10 cellular contexts compared by ENCODE assay signal in genomic region chr1:42340093-42340492, GRCh38. TPM values are rescaled to one million over a fixed set of nuclear protein-coding genes. Genes with fewer than 3 reads are reported as not detected.
DNase-seq lines count a peak whose midpoint lies in the region; FAIRE-seq and TF ChIP-seq lines count a peak whose summit lies in the region.
"Had no signal": no experiment of that assay in that cellular context is flagged by ENCODE, and none has a peak within 500 bp of the region (broad histone marks: within the 10 kb centered on the region; RNA-seq: fewer than 3 reads in every experiment).

No MANE protein-coding gene starts in this region.

- TF ChIP-seq EP300 in ovary (IDR thresholded peaks at IDR 0.05), result no peak

- 48% methylated on average over 2 of the region's 2 CpGs; no CpG with 5 or more reads in 1 of the 2 experiments for WGBS in endodermal cell (ENCODE audit: insufficient coverage in 1 of 2, insufficient read length in 1 of 2), 2 experiments
- WGBS in ovary, 3 donors, result 60 to 69% (median 66%) methylated on average over 2 of the region's 2 CpGs

- H3K27ac ChIP-seq in endodermal cell (ENCODE audit: low read depth, low read length) (peak overlapping the region; percentile 48), ovary (no peak overlapping the region)

- intact Hi-C loops in ovary (cut with DNase I), result no loop called here

- peak overlapping the region; percentile 11 for H3K4me3 Mint-ChIP-seq in endodermal cell

- TF ChIP-seq POLR2A in ovary (IDR thresholded peaks at IDR 0.05), result no peak

- peak overlapping the region; percentile 63 for H3K9ac ChIP-seq in endodermal cell (ENCODE audit: extremely low read depth, low read length, poor library complexity, severe bottlenecking)

- peak overlapping the region; percentile 38 for H3K27ac Mint-ChIP-seq in endodermal cell

- no peaks in the 10 kb centered on the region for H3K27me3 Mint-ChIP-seq in endodermal cell (ENCODE audit: insufficient read depth)

- H3K4me3 ChIP-seq in endodermal cell (ENCODE audit: low read length) (peak overlapping the region; percentile 58), ovary (no peak overlapping the region)

- H3K36me3 ChIP-seq in endodermal cell (ENCODE audit: control insufficient read depth, insufficient read depth, low read length) (no peaks in the 10 kb centered on the region), ovary (no peaks in the 10 kb centered on the region)

- peaks cover 47% of the 10 kb centered on the region for H3K4me1 Mint-ChIP-seq in endodermal cell

- no peak for FAIRE-seq in urothelium cell line (lab: Jason Lieb, UNC)
- FAIRE-seq: A204.1, endometrium had no signal

- no peaks in the 10 kb centered on the region for H3K36me3 Mint-ChIP-seq in endodermal cell (ENCODE audit: low read depth)

- no peak for TF ChIP-seq CTCF in endodermal cell (conservative IDR thresholded peaks at IDR 0.05)
- no peak for TF ChIP-seq CTCF in ovary (IDR thresholded peaks at IDR 0.05)

- H3K27me3 ChIP-seq in endodermal cell (ENCODE audit: control insufficient read depth, insufficient read depth, low read length, poor library complexity, severe bottlenecking), result no peaks in the 10 kb centered on the region
- H3K27me3 ChIP-seq in ovary, result no peaks in the 10 kb centered on the region

- H3K9me3 Mint-ChIP-seq in endodermal cell, result no peaks in the 10 kb centered on the region

- H3K9me3 ChIP-seq in endodermal cell (ENCODE audit: control insufficient read depth, low read length) (no peaks in the 10 kb centered on the region), ovary (no peaks in the 10 kb centered on the region)

- DNase-seq in DMS 273 (lab: John Stamatoyannopoulos, UW; ENCODE audit: unreplicated experiment) (peak; percentile 33), DMS 273 treated with DMSO at 0.1 percent for 48 hours (lab: John Stamatoyannopoulos, UW) (no peak), NCI-H510A treated with DMSO at 0.1 percent for 48 hours (lab: John Stamatoyannopoulos, UW) (peak; percentile 99), endodermal cell (no peak), urothelium cell line (ENCODE audit: low spot score) (peak; percentile 50), activated gamma-delta T cell treated with Interleukin-2 at 50 U/mL for 16 hours (no peak), COLO829 (ENCODE audit: low spot score) (no peak), ovary (no peak)

- peaks cover 6% of the 10 kb centered on the region for H3K4me1 ChIP-seq in endodermal cell (ENCODE audit: control insufficient read depth, insufficient read depth, low read length)
- no peaks in the 10 kb centered on the region for H3K4me1 ChIP-seq in ovary (ENCODE audit: insufficient read depth)

RNA-seq across cellular contexts. Expression of gene FOXJ3, which starts 5.1 kb away (rescaled TPM):
- total RNA-seq in endodermal cell (10 to 100 TPM; 67.3 to 79.4 TPM), ovary (10 to 100 TPM; 36.4 to 59.0 (median 49.4) TPM)
- 47.6 TPM for polyA plus RNA-seq in endodermal cell (2013, experiment 1 of 2)
- 45.6 TPM for polyA plus RNA-seq in endodermal cell (2013, experiment 2 of 2)
- polyA plus RNA-seq in ovary, result 10 to 100 TPM; 18.7 to 52.3 TPM

RNA-seq across cellular contexts. Expression of gene RIMKLA, which starts 40.5 kb away (rescaled TPM):
- total RNA-seq in endodermal cell, result 1 to 10 TPM in 1 of 2 donors, under 1 TPM in 1; 0.73 to 1.9 TPM
- 0.68 TPM for polyA plus RNA-seq in endodermal cell (2013, experiment 1 of 2)
- polyA plus RNA-seq in endodermal cell (2013, experiment 2 of 2), result 0.62 TPM
- under 1 TPM in 6 of 7 donors, not detected in 1; 0.02 to 0.23 (median 0.10) TPM for total RNA-seq in ovary
- under 1 TPM; 0.19 to 0.27 TPM for polyA plus RNA-seq in ovary

Comparison
In these comparisons a context has a peak if more than half of its experiments do, and no peak if none do; other contexts are left out.
1. DNase-seq: peak in DMS 273 (single experiment), NCI-H510A treated with DMSO at 0.1 percent for 48 hours (single experiment) and urothelium cell line (single experiment); none in DMS 273 treated with DMSO at 0.1 percent for 48 hours (single experiment), endodermal cell (single experiment), activated gamma-delta T cell treated with Interleukin-2 at 50 U/mL for 16 hours (single experiment), COLO829 (single experiment) and ovary (0 of 5).